ENCODE assay signal across 14 cellular contexts in the genomic region with DNA sequence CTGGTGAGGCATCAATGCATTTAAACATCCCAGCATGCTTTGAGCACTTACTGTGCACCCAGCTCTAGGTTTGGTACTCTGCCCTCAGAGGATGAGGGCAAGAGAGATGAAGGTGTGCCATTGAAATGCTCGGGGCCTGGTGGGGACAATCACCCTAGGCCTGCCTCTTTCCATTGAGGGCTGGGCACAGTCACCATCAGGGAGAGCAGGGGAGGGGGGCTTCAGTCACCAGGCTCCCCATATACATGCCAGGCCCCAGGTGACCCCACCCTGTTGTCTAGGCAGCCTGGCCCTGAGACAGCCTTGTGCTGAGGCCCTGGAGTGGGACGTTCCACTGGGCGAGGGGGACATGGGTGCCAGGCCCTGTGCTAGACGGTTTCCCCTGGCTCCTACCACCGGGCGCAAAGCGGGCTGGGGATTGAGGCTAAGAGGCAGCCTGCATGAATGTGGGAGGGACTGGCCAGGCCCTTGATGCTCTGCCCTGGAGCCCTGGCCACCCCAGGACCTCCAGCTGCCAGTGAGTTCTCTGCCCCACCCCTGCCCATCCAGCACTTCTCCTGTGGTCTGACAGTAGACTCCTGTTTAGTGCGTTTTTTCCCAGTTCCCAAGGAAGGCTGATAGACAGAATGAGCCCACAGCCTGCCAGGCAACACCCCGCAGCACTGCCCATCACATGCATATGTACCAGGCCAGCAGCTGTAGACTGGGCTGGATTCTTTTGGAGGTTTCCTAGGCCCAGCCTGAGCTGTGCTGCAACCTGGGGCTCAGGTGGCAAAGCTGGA. TPM values are rescaled to one million over a fixed set of nuclear protein-coding genes. Genes with fewer than 3 reads are reported as not detected.
DNase-seq lines count a peak whose midpoint lies in the region; ATAC-seq and FAIRE-seq lines count a peak whose summit lies in the region.
"Had no signal": no experiment of that assay in that cellular context is flagged by ENCODE, and none has a peak within 500 bp of the region (broad histone marks: within the 10 kb centered on the region; RNA-seq: fewer than 3 reads in every experiment).

No MANE protein-coding gene starts in this region.

- no peak overlapping the region for H3K9ac ChIP-seq in mesenchymal stem cell (ENCODE audit: low read length)

- H2BK15ac ChIP-seq in mesenchymal stem cell (ENCODE audit: low read depth, poor library complexity, severe bottlenecking): no peak overlapping the region

- H3K4me3 ChIP-seq in mesenchymal stem cell (ENCODE audit: insufficient read depth in 1 of 2, low read depth in 1 of 2, low read length in 2 of 2) (no peak overlapping the region), aorta (ENCODE audit: low read length in 2 of 2) (no peak overlapping the region)

- H3K79me1 ChIP-seq in mesenchymal stem cell (replicated peaks; ENCODE audit: low read length, poor library complexity, severe bottlenecking): peaks cover 59% of the 10 kb centered on the region

- H3K27me3 Mint-ChIP-seq in activated T-cell treated with anti-CD3 and anti-CD28 coated beads, Interleukin-2, amount 50 U/mL, for 24 hours: no peaks in the 10 kb centered on the region
- H3K27me3 Mint-ChIP-seq: progenitor cell of endocrine pancreas had no signal

- no peaks in the 10 kb centered on the region for H3K27me3 ChIP-seq in mesenchymal stem cell (ENCODE audit: control insufficient read depth in 1 of 2, insufficient read depth in 1 of 2, low read length in 2 of 2)
- H3K27me3 ChIP-seq in aorta (ENCODE audit: control insufficient read depth in 1 of 2, insufficient read depth in 2 of 2, low read length in 1 of 2): no peaks in the 10 kb centered on the region

- H3K4ac ChIP-seq in mesenchymal stem cell (ENCODE audit: low read depth in 1 of 2, low read length in 2 of 2): no peak overlapping the region

- WGBS in mesenchymal stem cell: 94% methylated on average over 9 of the region's 9 CpGs
- WGBS in aorta, 2 donors: 85 to 90% methylated on average over 9 of the region's 9 CpGs

- H2AFZ ChIP-seq in mesenchymal stem cell (ENCODE audit: low read depth, low read length): no peak overlapping the region

- H3K4me1 ChIP-seq in mesenchymal stem cell (ENCODE audit: control insufficient read depth, insufficient read depth, low read depth, low read length) (peaks cover 11% of the 10 kb centered on the region), aorta (ENCODE audit: control insufficient read depth in 1 of 2, insufficient read depth in 2 of 2, low read length in 2 of 2) (no peaks in the 10 kb centered on the region)

- no peak overlapping the region for H3K14ac ChIP-seq in mesenchymal stem cell (ENCODE audit: low read length in 2 of 2)

- H3K23ac ChIP-seq in mesenchymal stem cell (ENCODE audit: low read length in 2 of 2): no peak overlapping the region

- H3K27ac ChIP-seq in mesenchymal stem cell (ENCODE audit: low read length, poor library complexity, severe bottlenecking): no peak overlapping the region
- no peak overlapping the region for H3K27ac ChIP-seq in aorta (ENCODE audit: low read depth in 1 of 2, low read length in 2 of 2)

- intact Hi-C loops in aorta (cut with DNase I): no loop called here

- no peak overlapping the region for H3K18ac ChIP-seq in mesenchymal stem cell (ENCODE audit: low read depth in 1 of 2, low read length in 2 of 2)

- no peak for FAIRE-seq in urothelium cell line (lab: Jason Lieb, UNC)

- H3K9me3 ChIP-seq in mesenchymal stem cell (ENCODE audit: control insufficient read depth, low read length) (no peaks in the 10 kb centered on the region), aorta (ENCODE audit: control insufficient read depth, low read length) (no peaks in the 10 kb centered on the region)

- no peak overlapping the region for H2BK120ac ChIP-seq in mesenchymal stem cell (ENCODE audit: low read depth, low read length)

- H2BK5ac ChIP-seq in mesenchymal stem cell (ENCODE audit: low read depth, low read length, poor library complexity, severe bottlenecking): no peak overlapping the region

- DNase-seq in stimulated activated CD4-positive, alpha-beta T cell treated with anti-CD3 and anti-CD28 coated beads, Interleukin-12 subunit alpha, Interleukin-12 subunit beta, amount 100 ng/mL, for 4 hours: peak; percentile 3
- DNase-seq in stimulated activated CD4-positive, alpha-beta T cell treated with anti-CD3 and anti-CD28 coated beads, Interleukin-2, amount 100 ng/mL, for 48 hours: no peak
- peak; percentile 56 for DNase-seq in activated T-cell treated with anti-CD3 and anti-CD28 coated beads, Interleukin-2, amount 50 U/mL, for 24 hours
- no peak for DNase-seq in mesenchymal stem cell
- peak; percentile 42 to 73 for DNase-seq in aorta
- no peak for DNase-seq in NCI-H345 (lab: John Stamatoyannopoulos, UW)
- DNase-seq in activated gamma-delta T cell treated with Interleukin-2 at 50 U/mL for 16 hours: no peak
- DNase-seq in urothelium cell line (ENCODE audit: low spot score): no peak
- DNase-seq: AML-193, cerebellar nuclear complex, H9, NCI-H446 treated with DMSO at 0.1 percent for 48 hours had no signal

- no peaks in the 10 kb centered on the region for H3K9me3 Mint-ChIP-seq in activated T-cell treated with anti-CD3 and anti-CD28 coated beads, Interleukin-2, amount 50 U/mL, for 24 hours
- H3K9me3 Mint-ChIP-seq: H9 had no signal

- H3K36me3 Mint-ChIP-seq in activated T-cell treated with anti-CD3 and anti-CD28 coated beads, Interleukin-2, amount 50 U/mL, for 24 hours (ENCODE audit: low read depth): peaks cover 96% of the 10 kb centered on the region

- no peak overlapping the region for H2AK5ac ChIP-seq in mesenchymal stem cell (ENCODE audit: low read length, severe bottlenecking)

- no peak overlapping the region for H2BK12ac ChIP-seq in mesenchymal stem cell (ENCODE audit: low read length in 2 of 2)

- peak overlapping the region; percentile 35 for H4K91ac ChIP-seq in mesenchymal stem cell (ENCODE audit: low read length)

- no peak overlapping the region for H4K8ac ChIP-seq in mesenchymal stem cell (ENCODE audit: low read length)

- ATAC-seq in aorta (ENCODE audit: low FRiP score): no peak
- ATAC-seq: left lobe of liver had no signal

- H3K4me1 Mint-ChIP-seq in activated T-cell treated with anti-CD3 and anti-CD28 coated beads, Interleukin-2, amount 50 U/mL, for 24 hours (ENCODE audit: low read depth): peaks cover 98% of the 10 kb centered on the region

- peak overlapping the region; percentile 92 for H3K27ac Mint-ChIP-seq in activated T-cell treated with anti-CD3 and anti-CD28 coated beads, Interleukin-2, amount 50 U/mL, for 24 hours
- H3K27ac Mint-ChIP-seq: progenitor cell of endocrine pancreas had no signal

- H3K4me2 ChIP-seq in mesenchymal stem cell (ENCODE audit: low read length, poor library complexity, severe bottlenecking): no peak overlapping the region

- peak overlapping the region; percentile 57 for H3K4me3 Mint-ChIP-seq in activated T-cell treated with anti-CD3 and anti-CD28 coated beads, Interleukin-2, amount 50 U/mL, for 24 hours
- H3K4me3 Mint-ChIP-seq: H9 had no signal

- H3K36me3 ChIP-seq in mesenchymal stem cell (ENCODE audit: control insufficient read depth in 1 of 2, insufficient read depth in 2 of 2, low read depth in 1 of 2, low read length in 2 of 2): peaks cover 60 to 78% of the 10 kb centered on the region in 2 experiments
- H3K36me3 ChIP-seq in aorta (ENCODE audit: control insufficient read depth in 1 of 2, insufficient read depth in 2 of 2, low read length in 1 of 2): peaks cover 0 to 2% of the 10 kb centered on the region in 2 donors

RNA-seq across cellular contexts. Expression of gene TCF7, which starts 18.9 kb away (rescaled TPM):
- polyA plus RNA-seq in mesenchymal stem cell (2013, experiment 1 of 2): 1.4 TPM
- polyA plus RNA-seq in mesenchymal stem cell (2013, experiment 2 of 2): 1.4 TPM
- 1 to 10 TPM; 1.6 to 4.4 TPM for total RNA-seq in aorta
- polyA plus RNA-seq in aorta: 1 to 10 TPM in 1 of 2 donors, under 1 TPM in 1; 0.54 to 2.8 TPM

RNA-seq across cellular contexts. Expression of gene SKP1, which starts 43.3 kb away (rescaled TPM):
- 556 TPM for polyA plus RNA-seq in mesenchymal stem cell (2013, experiment 1 of 2)
- 556 TPM for polyA plus RNA-seq in mesenchymal stem cell (2013, experiment 2 of 2)
- 100 to 1,000 TPM; 304 to 330 TPM for total RNA-seq in aorta
- polyA plus RNA-seq in aorta: 1,000 to 10,000 TPM in 1 of 2 donors, 100 to 1,000 TPM in 1; 695 to 1,152 TPM

Comparison
In these comparisons a context has a peak if more than half of its experiments do, and no peak if none do; other contexts are left out.
1. DNase-seq: peak in stimulated activated CD4-positive, alpha-beta T cell treated with anti-CD3 and anti-CD28 coated beads, Interleukin-12 subunit alpha, Interleukin-12 subunit beta, amount 100 ng/mL, for 4 hours (single experiment), activated T-cell treated with anti-CD3 and anti-CD28 coated beads, Interleukin-2, amount 50 U/mL, for 24 hours (single experiment) and aorta (2 of 2); none in stimulated activated CD4-positive, alpha-beta T cell treated with anti-CD3 and anti-CD28 coated beads, Interleukin-2, amount 100 ng/mL, for 48 hours (0 of 2), mesenchymal stem cell (single experiment), NCI-H345 (single experiment), activated gamma-delta T cell treated with Interleukin-2 at 50 U/mL for 16 hours (single experiment) and urothelium cell line (single experiment).